ENCODE assay signal across 9 cellular contexts in the genomic region with DNA sequence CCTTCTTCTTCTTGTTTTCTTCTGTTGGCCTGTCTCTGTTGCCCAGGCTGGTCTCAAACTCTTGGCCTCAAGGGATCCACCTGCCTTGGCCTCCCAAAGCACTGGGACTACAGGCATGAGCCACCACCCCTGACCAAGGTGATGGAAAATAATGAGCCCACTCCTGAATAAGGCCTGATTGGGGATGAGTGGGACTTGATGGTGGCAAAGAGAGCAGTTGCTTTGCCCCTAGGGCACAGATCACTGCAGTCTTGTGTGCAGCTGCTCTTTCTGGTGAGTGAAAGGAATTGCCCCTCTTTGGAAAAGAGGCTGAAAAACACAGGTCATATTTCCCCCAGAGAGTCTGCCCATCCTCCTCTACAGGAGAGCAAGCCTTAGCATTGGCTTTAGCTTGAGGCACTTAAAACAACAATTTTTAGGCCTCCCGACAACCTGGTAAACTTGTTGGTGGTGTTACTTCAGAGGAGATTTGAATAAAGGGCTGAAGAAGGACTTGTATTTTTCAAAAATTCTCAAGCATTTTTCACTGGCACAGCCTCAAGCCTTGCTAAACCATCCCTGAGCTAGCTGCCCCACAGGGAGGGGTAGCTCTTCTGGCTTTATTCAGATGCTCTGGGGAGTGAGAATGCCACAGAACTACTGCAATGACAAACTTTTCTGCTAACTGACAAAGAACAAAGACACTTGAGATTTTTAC. TPM values are rescaled to one million over a fixed set of nuclear protein-coding genes. Genes with fewer than 3 reads are reported as not detected.
DNase-seq lines count a peak whose midpoint lies in the region; ATAC-seq and TF ChIP-seq lines count a peak whose summit lies in the region.
"Had no signal": no experiment of that assay in that cellular context is flagged by ENCODE, and none has a peak within 500 bp of the region (broad histone marks: within the 10 kb centered on the region; RNA-seq: fewer than 3 reads in every experiment).

No MANE protein-coding gene starts in this region.

- ATAC-seq in PC-3 (no peak), HG03196 (IDR thresholded peaks at IDR 0.05; ENCODE audit: unreplicated experiment) (no peak), HG02759 (IDR thresholded peaks at IDR 0.05; ENCODE audit: unreplicated experiment) (no peak)
- ATAC-seq in stimulated activated memory B cell treated with anti-CD40 and anti-IgM and Interleukin-4, amounts not matched to agents 10 μg/mL and 1 μg/mL and 100 μg/mL, for 72 hours = no peak

- no peaks in the 10 kb centered on the region for H3K79me2 ChIP-seq in PC-3 (ENCODE audit: low read length)

- H3F3A ChIP-seq in PC-3 (ENCODE audit: low read length, unreplicated experiment) = no peaks in the 10 kb centered on the region

- no peak for TF ChIP-seq CTCF in PC-3 (conservative IDR thresholded peaks at IDR 0.05; ENCODE audit: low read depth, low read length)

- CTCF ChIA-PET in PC-3 (lab: Charles Lee) = no interaction called here

- H3K27ac ChIP-seq in PC-3 (ENCODE audit: low read length) = no peak overlapping the region

- no peak overlapping the region for H3K9ac ChIP-seq in PC-3 (ENCODE audit: low read length)

- no peak overlapping the region for H3K4me2 ChIP-seq in PC-3 (ENCODE audit: low read length)

- H3K9me3 Mint-ChIP-seq in dendritic cell treated with granulocyte-macrophage colony-stimulating factor and Interleukin-4, amounts not matched to agents 40 ng/mL and 50 ng/mL, for 4 days = peaks cover 8% of the 10 kb centered on the region
- peaks cover 2% of the 10 kb centered on the region for H3K9me3 Mint-ChIP-seq in stimulated activated memory B cell treated with anti-CD40 and anti-IgM and Interleukin-4, amounts not matched to agents 10 μg/mL and 1 μg/mL and 100 μg/mL, for 72 hours

- H3K36me3 Mint-ChIP-seq in dendritic cell treated with granulocyte-macrophage colony-stimulating factor and Interleukin-4, amounts not matched to agents 40 ng/mL and 50 ng/mL, for 4 days (ENCODE audit: low read depth) = peaks cover 6% of the 10 kb centered on the region
- no peaks in the 10 kb centered on the region for H3K36me3 Mint-ChIP-seq in stimulated activated memory B cell treated with anti-CD40 and anti-IgM and Interleukin-4, amounts not matched to agents 10 μg/mL and 1 μg/mL and 100 μg/mL, for 72 hours

- BruUV-seq in PC-3 (replicated peaks; lab: Mats Ljungman, UMichigan) = no TSS peak

- POLR2A ChIA-PET in PC-3 (lab: Charles Lee; ENCODE audit: unreplicated experiment) = no interaction called here

- H3K27me3 Mint-ChIP-seq in dendritic cell treated with granulocyte-macrophage colony-stimulating factor and Interleukin-4, amounts not matched to agents 40 ng/mL and 50 ng/mL, for 4 days = peaks cover 34% of the 10 kb centered on the region
- no peaks in the 10 kb centered on the region for H3K27me3 Mint-ChIP-seq in stimulated activated memory B cell treated with anti-CD40 and anti-IgM and Interleukin-4, amounts not matched to agents 10 μg/mL and 1 μg/mL and 100 μg/mL, for 72 hours

- H2AFZ ChIP-seq in PC-3 (ENCODE audit: low read length) = no peak overlapping the region

- no peaks in the 10 kb centered on the region for H3K27me3 ChIP-seq in PC-3 (ENCODE audit: low read length)

- H3K4me3 ChIP-seq in PC-3 (ENCODE audit: low read length) = no peak overlapping the region

- no peaks in the 10 kb centered on the region for H3K9me3 ChIP-seq in PC-3 (ENCODE audit: low read length)

- DNase-seq in NOMO-1 treated with DMSO at 0.1 percent for 48 hours (lab: John Stamatoyannopoulos, UW; ENCODE audit: unreplicated experiment) (peak; percentile 13), NOMO-1 (lab: John Stamatoyannopoulos, UW; ENCODE audit: unreplicated experiment in 2 of 2) (no peak), PC-3 (peak; percentile 8), HT-29 (ENCODE audit: low spot score) (no peak)
- DNase-seq: NCI-H2081 treated with DMSO at 0.1 percent for 48 hours had no signal

- no peaks in the 10 kb centered on the region for H4K20me1 ChIP-seq in PC-3 (ENCODE audit: low read length)

- peaks cover 55% of the 10 kb centered on the region for H3K4me1 Mint-ChIP-seq in dendritic cell treated with granulocyte-macrophage colony-stimulating factor and Interleukin-4, amounts not matched to agents 40 ng/mL and 50 ng/mL, for 4 days (ENCODE audit: low read depth)
- peaks cover 27% of the 10 kb centered on the region for H3K4me1 Mint-ChIP-seq in stimulated activated memory B cell treated with anti-CD40 and anti-IgM and Interleukin-4, amounts not matched to agents 10 μg/mL and 1 μg/mL and 100 μg/mL, for 72 hours

- peak overlapping the region; percentile 51 for H3K4me3 Mint-ChIP-seq in dendritic cell treated with granulocyte-macrophage colony-stimulating factor and Interleukin-4, amounts not matched to agents 40 ng/mL and 50 ng/mL, for 4 days
- peak overlapping the region; percentile 37 for H3K4me3 Mint-ChIP-seq in stimulated activated memory B cell treated with anti-CD40 and anti-IgM and Interleukin-4, amounts not matched to agents 10 μg/mL and 1 μg/mL and 100 μg/mL, for 72 hours

- no peaks in the 10 kb centered on the region for H3K36me3 ChIP-seq in PC-3 (ENCODE audit: low read depth, low read length)

- intact Hi-C loops in PC-3 (cut with micrococcal nuclease) = no loop called here
- intact Hi-C loops in dendritic cell treated with granulocyte-macrophage colony-stimulating factor and Interleukin-4, amounts not matched to agents 40 ng/mL and 50 ng/mL, for 4 days (cut with micrococcal nuclease) = no loop called here

- H3K27ac Mint-ChIP-seq in dendritic cell treated with granulocyte-macrophage colony-stimulating factor and Interleukin-4, amounts not matched to agents 40 ng/mL and 50 ng/mL, for 4 days = peak overlapping the region; percentile 81
- H3K27ac Mint-ChIP-seq in stimulated activated memory B cell treated with anti-CD40 and anti-IgM and Interleukin-4, amounts not matched to agents 10 μg/mL and 1 μg/mL and 100 μg/mL, for 72 hours = peak overlapping the region; percentile 73

- H3K4me1 ChIP-seq in PC-3 (ENCODE audit: insufficient read depth, low read length) = peaks cover 9% of the 10 kb centered on the region

- H3K9me2 ChIP-seq in PC-3 (replicated peaks; ENCODE audit: low read length) = no peaks in the 10 kb centered on the region

RNA-seq across cellular contexts. Expression of gene PDP2, which starts 6.1 kb away (rescaled TPM):
- total RNA-seq in PC-3 (2014; rRNA removed) = 2.8 and 12.7 TPM in 2 replicates
- 2.8 and 5.3 TPM in 2 replicates for total RNA-seq in HT-29 (2014; rRNA removed; shearing (Covaris generic))

RNA-seq across cellular contexts. Expression of gene CA7, which starts 30.0 kb away (rescaled TPM):
- total RNA-seq in PC-3 (2014; rRNA removed) = not detected in 2 replicates
- not detected in 2 replicates for total RNA-seq in HT-29 (2014; rRNA removed; shearing (Covaris generic))

RNA-seq across cellular contexts. Expression of gene NAE1, which starts 43.5 kb away (rescaled TPM):
- 55.1 and 82.3 TPM in 2 replicates for total RNA-seq in PC-3 (2014; rRNA removed)
- 28.7 and 38.5 TPM in 2 replicates for total RNA-seq in HT-29 (2014; rRNA removed; shearing (Covaris generic))

RNA-seq across cellular contexts. Expression of gene CDH16, which starts 44.5 kb away (rescaled TPM):
- not detected in 2 replicates for total RNA-seq in PC-3 (2014; rRNA removed)
- total RNA-seq in HT-29 (2014; rRNA removed; shearing (Covaris generic)) = not detected in 2 replicates

RNA-seq across cellular contexts. Expression of gene RRAD, which starts 51.1 kb away (rescaled TPM):
- 1.2 and 2.8 TPM in 2 replicates for total RNA-seq in PC-3 (2014; rRNA removed)
- 0.08 and 1.7 TPM in 2 replicates for total RNA-seq in HT-29 (2014; rRNA removed; shearing (Covaris generic))

Comparison
In these comparisons a context has a peak if more than half of its experiments do, and no peak if none do; other contexts are left out.
1. DNase-seq: peak in NOMO-1 treated with DMSO at 0.1 percent for 48 hours (single experiment) and PC-3 (single experiment); none in NOMO-1 (0 of 2) and HT-29 (single experiment).